1 cellular context compared by ENCODE assay signal in the genomic region with DNA sequence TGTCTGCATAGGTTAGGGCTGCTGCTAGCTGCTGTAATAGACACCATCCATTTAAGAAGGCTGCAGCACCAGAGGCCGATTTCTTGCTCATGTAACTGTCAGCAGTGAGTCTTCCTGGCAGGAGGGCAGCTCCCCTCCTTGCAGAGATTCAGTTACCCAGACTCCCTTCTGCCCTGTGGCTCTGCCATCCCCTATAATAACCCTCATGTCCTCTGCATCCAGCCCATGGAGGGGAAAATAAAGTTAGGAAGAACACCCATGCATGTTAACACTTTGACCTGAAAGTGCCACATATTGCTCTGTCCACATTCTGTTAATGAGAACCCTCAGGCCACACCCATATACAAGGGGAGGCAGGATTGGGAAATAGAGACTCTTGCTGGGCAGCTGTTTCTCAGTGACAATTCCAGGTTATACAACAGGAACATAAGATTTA.
TF ChIP-seq lines count a peak whose summit lies in the region.

No MANE protein-coding gene starts in this region.

TF ChIP-seq in HepG2, 621 proteins besides CTCF, POLR2A, EP300 and RAD21 (continued from another document and continues in another):
- TF ChIP-seq, protein P1, sequence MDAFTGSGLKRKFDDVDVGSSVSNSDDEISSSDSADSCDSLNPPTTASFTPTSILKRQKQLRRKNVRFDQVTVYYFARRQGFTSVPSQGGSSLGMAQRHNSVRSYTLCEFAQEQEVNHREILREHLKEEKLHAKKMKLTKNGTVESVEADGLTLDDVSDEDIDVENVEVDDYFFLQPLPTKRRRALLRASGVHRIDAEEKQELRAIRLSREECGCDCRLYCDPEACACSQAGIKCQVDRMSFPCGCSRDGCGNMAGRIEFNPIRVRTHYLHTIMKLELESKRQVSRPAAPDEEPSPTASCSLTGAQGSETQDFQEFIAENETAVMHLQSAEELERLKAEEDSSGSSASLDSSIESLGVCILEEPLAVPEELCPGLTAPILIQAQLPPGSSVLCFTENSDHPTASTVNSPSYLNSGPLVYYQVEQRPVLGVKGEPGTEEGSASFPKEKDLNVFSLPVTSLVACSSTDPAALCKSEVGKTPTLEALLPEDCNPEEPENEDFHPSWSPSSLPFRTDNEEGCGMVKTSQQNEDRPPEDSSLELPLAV (CRISPR knock-in tag; conservative IDR thresholded peaks at IDR 0.05; ENCODE audit: low read depth) = no peak
- TF ChIP-seq ZNF674 (CRISPR knock-in tag; IDR thresholded peaks at IDR 0.05; ENCODE audit: low read depth) = no peak
- TF ChIP-seq ZNF235 (CRISPR knock-in tag; IDR thresholded peaks at IDR 0.05; ENCODE audit: borderline replicate concordance) = no peak
- no peak for TF ChIP-seq ZNF460 (CRISPR knock-in tag; IDR thresholded peaks at IDR 0.05; ENCODE audit: borderline replicate concordance)
- no peak for TF ChIP-seq ZUFSP (CRISPR knock-in tag; IDR thresholded peaks at IDR 0.05; ENCODE audit: borderline replicate concordance)
- TF ChIP-seq PAWR (CRISPR knock-in tag; IDR thresholded peaks at IDR 0.05; ENCODE audit: borderline replicate concordance) = no peak
- no peak for TF ChIP-seq HOXA7 (CRISPR knock-in tag; IDR thresholded peaks at IDR 0.05)
- TF ChIP-seq, protein P2, sequence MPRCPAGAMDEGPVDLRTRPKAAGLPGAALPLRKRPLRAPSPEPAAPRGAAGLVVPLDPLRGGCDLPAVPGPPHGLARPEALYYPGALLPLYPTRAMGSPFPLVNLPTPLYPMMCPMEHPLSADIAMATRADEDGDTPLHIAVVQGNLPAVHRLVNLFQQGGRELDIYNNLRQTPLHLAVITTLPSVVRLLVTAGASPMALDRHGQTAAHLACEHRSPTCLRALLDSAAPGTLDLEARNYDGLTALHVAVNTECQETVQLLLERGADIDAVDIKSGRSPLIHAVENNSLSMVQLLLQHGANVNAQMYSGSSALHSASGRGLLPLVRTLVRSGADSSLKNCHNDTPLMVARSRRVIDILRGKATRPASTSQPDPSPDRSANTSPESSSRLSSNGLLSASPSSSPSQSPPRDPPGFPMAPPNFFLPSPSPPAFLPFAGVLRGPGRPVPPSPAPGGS (CRISPR knock-in tag; IDR thresholded peaks at IDR 0.05) = no peak
- no peak for TF ChIP-seq SOX5 (CRISPR knock-in tag; IDR thresholded peaks at IDR 0.05; ENCODE audit: borderline replicate concordance)
- no peak for TF ChIP-seq ZNF318 (CRISPR knock-in tag; IDR thresholded peaks at IDR 0.05)
- TF ChIP-seq BRD4 (CRISPR knock-in tag; IDR thresholded peaks at IDR 0.05) = no peak
- no peak for TF ChIP-seq TSC22D2 (CRISPR knock-in tag; IDR thresholded peaks at IDR 0.05; ENCODE audit: borderline replicate concordance)
- no peak for TF ChIP-seq CBX5 (CRISPR knock-in tag; IDR thresholded peaks at IDR 0.05; ENCODE audit: borderline replicate concordance)
- TF ChIP-seq CEBPB (IDR thresholded peaks at IDR 0.05; ENCODE audit: borderline replicate concordance, low read depth, low read length) = peak; percentile 28; the same call in 1 of the 2 replicates
- no peak for TF ChIP-seq KDM4B (CRISPR knock-in tag; IDR thresholded peaks at IDR 0.05)
- TF ChIP-seq CEBPG (CRISPR knock-in tag; IDR thresholded peaks at IDR 0.05) = peak; percentile 61
- TF ChIP-seq GFI1 (CRISPR knock-in tag; IDR thresholded peaks at IDR 0.05; ENCODE audit: borderline replicate concordance) = no peak
- TF ChIP-seq SALL1 (CRISPR knock-in tag; IDR thresholded peaks at IDR 0.05) = 0 out of 2 replicates have a peak, but pooled peaks have one; percentile 15
- no peak for TF ChIP-seq PLRG1 (conservative IDR thresholded peaks at IDR 0.05)
- TF ChIP-seq HOXD1 (CRISPR knock-in tag; IDR thresholded peaks at IDR 0.05) = no peak
- TF ChIP-seq ZNF879 (CRISPR knock-in tag; IDR thresholded peaks at IDR 0.05) = no peak
- no peak for TF ChIP-seq ZNF225 (CRISPR knock-in tag; IDR thresholded peaks at IDR 0.05)
- TF ChIP-seq DMAP1 (CRISPR knock-in tag; IDR thresholded peaks at IDR 0.05) = no peak
- TF ChIP-seq MTF2 (CRISPR knock-in tag; IDR thresholded peaks at IDR 0.05; ENCODE audit: borderline replicate concordance) = no peak
- TF ChIP-seq ELF1 (CRISPR knock-in tag; IDR thresholded peaks at IDR 0.05) = no peak
- no peak for TF ChIP-seq ZNF142 (CRISPR knock-in tag; IDR thresholded peaks at IDR 0.05)
- no peak for TF ChIP-seq FOSL1 (CRISPR knock-in tag; IDR thresholded peaks at IDR 0.05; ENCODE audit: borderline replicate concordance)
- TF ChIP-seq ZNF350 (CRISPR knock-in tag; IDR thresholded peaks at IDR 0.05; ENCODE audit: borderline replicate concordance, low read depth) = no peak
- TF ChIP-seq ZNF644 (CRISPR knock-in tag; IDR thresholded peaks at IDR 0.05; ENCODE audit: low read depth) = no peak
- no peak for TF ChIP-seq ZNF256 (CRISPR knock-in tag; conservative IDR thresholded peaks at IDR 0.05)
- no peak for TF ChIP-seq ZBTB25 (CRISPR knock-in tag; IDR thresholded peaks at IDR 0.05)
- no peak for TF ChIP-seq ZNF564 (CRISPR knock-in tag; IDR thresholded peaks at IDR 0.05)
- TF ChIP-seq EEA1 (CRISPR knock-in tag; IDR thresholded peaks at IDR 0.05; ENCODE audit: borderline replicate concordance) = no peak
- 0 out of 2 replicates have a peak, but pooled peaks have one; percentile 38 for TF ChIP-seq ZNF670 (CRISPR knock-in tag; IDR thresholded peaks at IDR 0.05; ENCODE audit: borderline replicate concordance)
- TF ChIP-seq ZNF12 (CRISPR knock-in tag; IDR thresholded peaks at IDR 0.05) = peak; percentile 57; the same call in 1 of the 2 replicates
- TF ChIP-seq ZNF317 (CRISPR knock-in tag; IDR thresholded peaks at IDR 0.05) = no peak
- TF ChIP-seq MLX (CRISPR knock-in tag; IDR thresholded peaks at IDR 0.05) = no peak
- TF ChIP-seq TEAD2 (CRISPR knock-in tag; IDR thresholded peaks at IDR 0.05) = no peak
- TF ChIP-seq ZNF20 (CRISPR knock-in tag; IDR thresholded peaks at IDR 0.05) = no peak
- TF ChIP-seq POLR2AphosphoS2 (IDR thresholded peaks at IDR 0.05; ENCODE audit: low read depth, low read length) = no peak
